9 cellular contexts compared by ENCODE assay signal in genomic region chr22:49917997-49918910, GRCh38. TPM values are rescaled to one million over a fixed set of nuclear protein-coding genes. Genes with fewer than 3 reads are reported as not detected.
A peak's percentile ranks its signal among the peaks of the same experiment; 100 is the strongest.
DNase-seq lines count a peak whose midpoint lies in the region; ATAC-seq, FAIRE-seq and TF ChIP-seq lines count a peak whose summit lies in the region.
"Had no signal": no experiment of that assay in that cellular context is flagged by ENCODE, and none has a peak within 500 bp of the region (broad histone marks: within the 10 kb centered on the region; RNA-seq: fewer than 3 reads in every experiment).

Gene ALG12 (minus strand): TSS chr22:49918438. CDS start chr22:49913765, 4,673 bp downstream.
Gene CRELD2 (plus strand): TSS chr22:49918634. CDS start chr22:49918770, 136 bp downstream.

- DNase-seq in AML-193 (lab: John Stamatoyannopoulos, UW) (peak; percentile 84 to 90), NCI-H510A (lab: John Stamatoyannopoulos, UW) (peak; percentile 78), cerebellar nuclear complex (lab: John Stamatoyannopoulos, UW) (peak; percentile 77 to 84), kidney (peak; percentile 99)
- peak; percentile 96 for DNase-seq in activated CD4-positive, alpha-beta T cell treated with anti-CD3 and anti-CD28 coated beads for 1 hour
- peak; percentile 95 for DNase-seq in stimulated activated CD4-positive, alpha-beta T cell treated with anti-CD3 and anti-CD28 coated beads, Interleukin-15, amount 100 ng/mL, for 1 hour (ENCODE audit: low read depth in 1 of 2, low spot score in 1 of 2)

- peaks cover 0 to 10% of the 10 kb centered on the region in 2 donors for H3K4me1 ChIP-seq in kidney (ENCODE audit: control insufficient read depth in 1 of 2, insufficient read depth in 1 of 2, low read depth in 1 of 2, low read length in 2 of 2)

- H3K27ac ChIP-seq in kidney (ENCODE audit: low read depth in 2 of 2, low read length in 2 of 2): peak within 1 kb of the TSS; percentile 97 to 98

- no peaks in the 10 kb centered on the region for H3K9me3 ChIP-seq in kidney (ENCODE audit: control insufficient read depth in 1 of 2, low read length in 2 of 2)

- H3K9ac ChIP-seq in kidney (ENCODE audit: low read length in 2 of 2): peak within 1 kb of the TSS; percentile 55 to 80

- TF ChIP-seq CTCF in kidney (IDR thresholded peaks at IDR 0.05; ENCODE audit: borderline replicate concordance, extremely low read depth, insufficient read depth): no peak

- ATAC-seq in GM19043 (IDR thresholded peaks at IDR 0.05; ENCODE audit: low read depth, unreplicated experiment) (peak; percentile 88), HG03354 (IDR thresholded peaks at IDR 0.05; ENCODE audit: poor library complexity, severe bottlenecking, unreplicated experiment) (peak; percentile 87)

- H3K36me3 ChIP-seq in kidney (ENCODE audit: control insufficient read depth in 1 of 2, insufficient read depth in 2 of 2, low read length in 2 of 2): peaks cover 2 to 9% of the 10 kb centered on the region in 2 donors

- no peak for FAIRE-seq in kidney (lab: Jason Lieb, UNC)
- FAIRE-seq: endometrium had no signal

- intact Hi-C loops in kidney (cut with DNase I): no loop called here

- peak within 1 kb of the TSS; percentile 69 to 80 for H3K4me3 ChIP-seq in kidney (ENCODE audit: low read length in 2 of 2)

RNA-seq across cellular contexts. Expression of gene ALG12, which starts in this region (rescaled TPM):
- total RNA-seq in kidney: 28.4 TPM
- polyA plus RNA-seq in kidney (ENCODE audit: insufficient read depth, low read depth, low replicate concordance): 27.2 TPM

RNA-seq across cellular contexts. Expression of gene CRELD2, which starts in this region (rescaled TPM):
- 54.0 TPM for total RNA-seq in kidney
- 37.3 TPM for polyA plus RNA-seq in kidney (ENCODE audit: insufficient read depth, low read depth, low replicate concordance)

Comparison
In these comparisons a context has a peak if more than half of its experiments do, and no peak if none do; other contexts are left out.
1. Peak in every context shown above with its lines: DNase-seq, ATAC-seq, H3K4me3 ChIP-seq and H3K27ac ChIP-seq.